ENCODE assay signal across 14 cellular contexts in the genomic region with DNA sequence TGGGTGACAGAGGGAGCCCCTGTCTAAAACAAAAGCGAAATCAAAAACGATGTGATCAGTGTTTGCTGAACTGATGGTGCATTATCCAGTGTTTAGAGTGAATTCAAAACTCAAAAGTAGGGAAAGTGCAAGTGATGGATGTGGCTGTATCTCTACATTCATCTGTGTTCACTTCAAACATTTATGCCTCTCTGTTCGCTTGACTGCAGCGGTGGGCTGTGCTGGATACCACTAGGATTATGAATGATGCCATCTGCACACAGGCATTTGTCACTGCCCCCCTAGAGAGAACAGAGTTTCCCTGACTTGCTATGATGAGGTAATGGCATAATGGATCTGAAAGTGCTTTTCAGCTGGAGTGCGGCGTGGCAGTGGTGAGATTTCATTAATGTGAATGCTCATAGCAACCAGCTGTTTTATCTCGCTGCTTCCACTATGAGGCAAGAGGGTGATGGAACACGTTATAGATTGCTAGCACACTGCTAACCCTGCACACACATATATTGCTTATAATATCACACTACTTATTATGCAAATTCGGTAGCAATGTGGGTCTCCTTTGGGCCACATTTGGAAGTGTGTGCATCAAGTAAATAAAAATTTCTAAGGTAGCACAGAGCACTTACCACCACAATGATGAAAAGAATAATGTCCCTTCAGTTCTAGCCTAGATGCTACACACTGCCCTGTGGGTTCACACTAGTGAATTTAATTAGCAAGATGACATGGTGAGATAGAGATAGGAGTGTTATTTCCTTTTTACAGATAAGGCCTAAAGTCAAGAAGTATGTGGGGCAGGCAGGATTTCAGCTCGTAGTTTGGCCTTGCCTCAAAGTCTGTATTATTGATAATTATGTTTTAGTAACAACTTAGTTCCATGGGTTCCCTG.
DNase-seq lines count a peak whose midpoint lies in the region; ATAC-seq and TF ChIP-seq lines count a peak whose summit lies in the region.
"Had no signal": no experiment of that assay in that cellular context is flagged by ENCODE, and none has a peak within 500 bp of the region (broad histone marks: within the 10 kb centered on the region; RNA-seq: fewer than 3 reads in every experiment).

No MANE protein-coding gene starts in this region.

- no peak for DNase-seq in CD4-positive, alpha-beta T cell
- peak; percentile 76 for DNase-seq in NCI-H1092 (lab: John Stamatoyannopoulos, UW)
- peak; percentile 49 for DNase-seq in NCI-H524 treated with DMSO at 0.1 percent for 48 hours (lab: John Stamatoyannopoulos, UW)
- peak; percentile 57 for DNase-seq in right atrium auricular region (ENCODE audit: low spot score)
- no peak for DNase-seq in PC-9
- no peak for DNase-seq in aorta
- no peak for DNase-seq in HAP-1 (ENCODE audit: low spot score in 2 of 2)
- DNase-seq: activated CD4-positive, alpha-beta T cell treated with anti-CD3 and anti-CD28 coated beads for 4 hours; activated naive CD4-positive, alpha-beta T cell treated with anti-CD3 and anti-CD28 coated beads, Interleukin-2, amount 10 ng/mL, durations not matched to agents 7 days and 5 days; dorsolateral prefrontal cortex; heart right ventricle had no signal

- no peaks in the 10 kb centered on the region for H3K36me3 Mint-ChIP-seq in CD4-positive, alpha-beta T cell (ENCODE audit: low read depth)
- H3K36me3 Mint-ChIP-seq: activated naive CD4-positive, alpha-beta T cell treated with anti-CD3 and anti-CD28 coated beads, Interleukin-2, amount 10 ng/mL, durations not matched to agents 7 days and 5 days; CD8-positive, alpha-beta T cell had no signal

- H3K9me3 Mint-ChIP-seq in CD4-positive, alpha-beta T cell = no peaks in the 10 kb centered on the region
- H3K9me3 Mint-ChIP-seq: activated naive CD4-positive, alpha-beta T cell treated with anti-CD3 and anti-CD28 coated beads, Interleukin-2, amount 10 ng/mL, durations not matched to agents 7 days and 5 days; CD8-positive, alpha-beta T cell had no signal

- peak overlapping the region; percentile 28 for H3K27ac Mint-ChIP-seq in CD4-positive, alpha-beta T cell
- H3K27ac Mint-ChIP-seq: activated naive CD4-positive, alpha-beta T cell treated with anti-CD3 and anti-CD28 coated beads, Interleukin-2, amount 10 ng/mL, durations not matched to agents 7 days and 5 days; CD8-positive, alpha-beta T cell had no signal

- H3K4me1 ChIP-seq in right atrium auricular region (peaks cover 0 to 6% of the 10 kb centered on the region in 2 donors), PC-9 (replicated peaks; ENCODE audit: insufficient read depth) (no peaks in the 10 kb centered on the region), aorta (ENCODE audit: control insufficient read depth in 1 of 2, insufficient read depth in 2 of 2, low read length in 2 of 2) (no peaks in the 10 kb centered on the region), HAP-1 (no peaks in the 10 kb centered on the region)
- H3K4me1 ChIP-seq: heart right ventricle had no signal

- no peaks in the 10 kb centered on the region for H4K20me1 ChIP-seq in PC-9 (ENCODE audit: insufficient read depth)

- H3K27me3 ChIP-seq in CD4-positive, alpha-beta T cell (ENCODE audit: control insufficient read depth, insufficient read depth, low read length) = no peaks in the 10 kb centered on the region
- H3K27me3 ChIP-seq in right atrium auricular region = no peaks in the 10 kb centered on the region
- H3K27me3 ChIP-seq in PC-9 (ENCODE audit: insufficient read depth, low read depth) = no peaks in the 10 kb centered on the region
- no peaks in the 10 kb centered on the region for H3K27me3 ChIP-seq in aorta (ENCODE audit: control insufficient read depth in 1 of 2, insufficient read depth in 2 of 2, low read length in 1 of 2)
- no peaks in the 10 kb centered on the region for H3K27me3 ChIP-seq in HAP-1 (ENCODE audit: low read depth)
- H3K27me3 ChIP-seq: dorsolateral prefrontal cortex, heart right ventricle, thyroid gland had no signal

- CTCF ChIA-PET in CD4-positive, alpha-beta T cell (lab: Charles Lee) = interaction anchor here (1.0 to 1.3 kb wide), 2 partner anchors 25 to 249 kb away, joined by 3 read pairs; no protein-coding TSS in a partner anchor
- CTCF ChIA-PET in PC-9 (lab: Charles Lee) = no interaction called here

- intact Hi-C loops in CD4-positive, alpha-beta T cell (cut with DNase I, micrococcal nuclease) = no loop called here
- intact Hi-C loops in PC-9 (cut with micrococcal nuclease; ENCODE audit: unreplicated experiment) (no loop called here), aorta (cut with DNase I) (loop anchor here in 1 of 2 donors (2.0 kb wide), 1 partner anchor 29 kb away; no protein-coding TSS in a partner anchor)

- POLR2A ChIA-PET in CD4-positive, alpha-beta T cell (lab: Charles Lee) = interaction anchor here (0.6 kb wide), 1 partner anchor 186 kb away, joined by 4 read pairs; no protein-coding TSS in a partner anchor
- POLR2A ChIA-PET in PC-9 (lab: Charles Lee; ENCODE audit: unreplicated experiment) = no interaction called here

- no peaks in the 10 kb centered on the region for H3K9me2 ChIP-seq in PC-9 (ENCODE audit: insufficient read depth)

- H3K27me3 Mint-ChIP-seq in CD4-positive, alpha-beta T cell = no peaks in the 10 kb centered on the region
- H3K27me3 Mint-ChIP-seq: activated naive CD4-positive, alpha-beta T cell treated with anti-CD3 and anti-CD28 coated beads, Interleukin-2, amount 10 ng/mL, durations not matched to agents 7 days and 5 days had no signal

- in situ Hi-C loops in HAP-1 (cut with MboI; ENCODE audit: low sequenced_read_pairs) = no loop called here

- H3K4me3 Mint-ChIP-seq in CD4-positive, alpha-beta T cell = no peak overlapping the region
- H3K4me3 Mint-ChIP-seq: activated naive CD4-positive, alpha-beta T cell treated with anti-CD3 and anti-CD28 coated beads, Interleukin-2, amount 10 ng/mL, durations not matched to agents 7 days and 5 days; CD8-positive, alpha-beta T cell had no signal

- H3K4me1 Mint-ChIP-seq in CD4-positive, alpha-beta T cell (ENCODE audit: low read depth) = peaks cover 56% of the 10 kb centered on the region

- H3K9me3 ChIP-seq in CD4-positive, alpha-beta T cell (ENCODE audit: control insufficient read depth, low read length) = no peaks in the 10 kb centered on the region
- H3K9me3 ChIP-seq in right atrium auricular region (peaks cover 0 to 3% of the 10 kb centered on the region in 2 donors), PC-9 (ENCODE audit: insufficient read depth, low read depth) (no peaks in the 10 kb centered on the region), aorta (ENCODE audit: control insufficient read depth, low read length) (no peaks in the 10 kb centered on the region), HAP-1 (no peaks in the 10 kb centered on the region)
- H3K9me3 ChIP-seq: thyroid gland had no signal

- no peak overlapping the region for H2AFZ ChIP-seq in PC-9

- no peak overlapping the region for H3K4me3 ChIP-seq in right atrium auricular region
- no peak overlapping the region for H3K4me3 ChIP-seq in PC-9
- no peak overlapping the region for H3K4me3 ChIP-seq in aorta (ENCODE audit: low read length in 2 of 2)
- no peak overlapping the region for H3K4me3 ChIP-seq in HAP-1
- H3K4me3 ChIP-seq: dorsolateral prefrontal cortex, heart right ventricle, thyroid gland had no signal

- no peaks in the 10 kb centered on the region for H3K79me2 ChIP-seq in PC-9 (ENCODE audit: low read depth)

- 90 to 91% methylated on average over 10 of the region's 10 CpGs for WGBS in aorta, 2 donors

- H3K4me2 ChIP-seq in PC-9 = no peak overlapping the region

- no peak for TF ChIP-seq CTCF in CD4-positive, alpha-beta T cell (IDR thresholded peaks at IDR 0.05)
- no peak for TF ChIP-seq CTCF in right atrium auricular region (IDR thresholded peaks at IDR 0.05)
- TF ChIP-seq CTCF in PC-9 (conservative IDR thresholded peaks at IDR 0.05) = no peak

- ATAC-seq in CD4-positive, alpha-beta T cell (ENCODE audit: poor library complexity) = no peak
- ATAC-seq in aorta (ENCODE audit: low FRiP score) = no peak
- no peak for ATAC-seq in GM18502 (IDR thresholded peaks at IDR 0.05; ENCODE audit: poor library complexity, unreplicated experiment)
- ATAC-seq: CD8-positive, alpha-beta T cell had no signal

- H3K27ac ChIP-seq in CD4-positive, alpha-beta T cell (ENCODE audit: low read depth, low read length) = no peak overlapping the region
- H3K27ac ChIP-seq in right atrium auricular region (no peak overlapping the region), PC-9 (no peak overlapping the region), aorta (ENCODE audit: low read depth in 1 of 2, low read length in 2 of 2) (no peak overlapping the region)
- H3K27ac ChIP-seq: heart right ventricle had no signal

- BruUV-seq in PC-9 (replicated peaks; lab: Mats Ljungman, UMichigan) = no TSS peak

- H3K36me3 ChIP-seq in right atrium auricular region (no peaks in the 10 kb centered on the region), PC-9 (ENCODE audit: low read depth) (no peaks in the 10 kb centered on the region), aorta (ENCODE audit: control insufficient read depth in 1 of 2, insufficient read depth in 2 of 2, low read length in 1 of 2) (no peaks in the 10 kb centered on the region), HAP-1 (replicated peaks) (no peaks in the 10 kb centered on the region)
- H3K36me3 ChIP-seq: heart right ventricle, thyroid gland had no signal

- no peaks in the 10 kb centered on the region for H3F3A ChIP-seq in PC-9 (ENCODE audit: insufficient read depth, low read depth)

Comparison
In these comparisons a context has a peak if more than half of its experiments do, and no peak if none do; other contexts are left out.
1. DNase-seq: peak in NCI-H1092 (single experiment), NCI-H524 treated with DMSO at 0.1 percent for 48 hours (single experiment) and right atrium auricular region (single experiment); none in CD4-positive, alpha-beta T cell (0 of 10), PC-9 (0 of 2), aorta (0 of 2) and HAP-1 (0 of 2).